19 cellular contexts compared by ENCODE assay signal in genomic region chr6:38599261-38599660, GRCh38.
"Had no signal": no experiment of that assay in that cellular context is flagged by ENCODE, and none has a peak within 500 bp of the region (broad histone marks: within the 10 kb centered on the region; RNA-seq: fewer than 3 reads in every experiment).

No MANE protein-coding gene starts in this region.

- H3K4me1 ChIP-seq: esophagus squamous epithelium, gastroesophageal sphincter had no signal

- H3K27ac Mint-ChIP-seq: dendritic cell treated with granulocyte-macrophage colony-stimulating factor and Interleukin-4, amounts not matched to agents 40 ng/mL and 50 ng/mL, for 4 days; type B pancreatic cell had no signal

- H3K9me3 ChIP-seq: esophagus squamous epithelium, gastroesophageal sphincter, mucosa of descending colon, neutrophil, right atrium auricular region, thyroid gland had no signal

- H3K9me3 Mint-ChIP-seq: dendritic cell treated with granulocyte-macrophage colony-stimulating factor and Interleukin-4, amounts not matched to agents 40 ng/mL and 50 ng/mL, for 4 days; naive thymus-derived CD8-positive, alpha-beta T cell had no signal

- H3K27ac ChIP-seq: esophagus squamous epithelium, gastroesophageal sphincter, neutrophil, thyroid gland had no signal

- DNase-seq: cerebellar nuclear complex; esophagus squamous epithelium; foreskin fibroblast; glutamatergic neuron; islet precursor cell; left ventricle myocardium superior; mucosa of descending colon; naive thymus-derived CD8-positive, alpha-beta T cell; posterior cingulate gyrus; stimulated activated CD4-positive, alpha-beta T cell treated with anti-CD3 and anti-CD28 coated beads, Interleukin-2, amount 100 ng/mL, for 48 hours; stimulated activated naive CD4-positive, alpha-beta T cell treated with Interleukin-2 at 50 U/mL for 16 hours; thyroid gland had no signal

- FAIRE-seq: colon had no signal

- H3K27me3 ChIP-seq: esophagus squamous epithelium, gastroesophageal sphincter, neutrophil, right atrium auricular region, thyroid gland had no signal

- H3K27me3 Mint-ChIP-seq: dendritic cell treated with granulocyte-macrophage colony-stimulating factor and Interleukin-4, amounts not matched to agents 40 ng/mL and 50 ng/mL, for 4 days; naive thymus-derived CD8-positive, alpha-beta T cell; type B pancreatic cell had no signal

- H3K4me3 ChIP-seq: esophagus squamous epithelium, gastroesophageal sphincter, mucosa of descending colon, right atrium auricular region, smooth muscle cell, thyroid gland had no signal

- H3K4me3 Mint-ChIP-seq: dendritic cell treated with granulocyte-macrophage colony-stimulating factor and Interleukin-4, amounts not matched to agents 40 ng/mL and 50 ng/mL, for 4 days; naive thymus-derived CD8-positive, alpha-beta T cell; type B pancreatic cell had no signal

- H3K36me3 ChIP-seq: neutrophil, right atrium auricular region, thyroid gland had no signal
